ENCODE assay signal across 13 cellular contexts in genomic region chr14:22460461-22461195, GRCh38.
DNase-seq lines count a peak whose midpoint lies in the region; ATAC-seq and TF ChIP-seq lines count a peak whose summit lies in the region.
"Had no signal": no experiment of that assay in that cellular context is flagged by ENCODE, and none has a peak within 500 bp of the region (broad histone marks: within the 10 kb centered on the region; RNA-seq: fewer than 3 reads in every experiment).

No MANE protein-coding gene starts in this region.

- H3K56ac ChIP-seq in H9 (ENCODE audit: insufficient read length, low read depth, low read length) = no peak overlapping the region

- peaks cover 12% of the 10 kb centered on the region; the same call in 1 of the 2 replicates for H3K27me3 Mint-ChIP-seq in H9 (ENCODE audit: low read depth)
- H3K27me3 Mint-ChIP-seq in HFFc6 (ENCODE audit: insufficient read depth) = peaks cover 25% of the 10 kb centered on the region
- no peaks in the 10 kb centered on the region for H3K27me3 Mint-ChIP-seq in activated CD4-positive, alpha-beta T cell treated with anti-CD3 and anti-CD28 coated beads for 36 hours

- H3K9me3 Mint-ChIP-seq in H9 (no peaks in the 10 kb centered on the region), HFFc6 (no peaks in the 10 kb centered on the region)
- H3K9me3 Mint-ChIP-seq in activated CD4-positive, alpha-beta T cell treated with anti-CD3 and anti-CD28 coated beads for 36 hours (ENCODE audit: low read depth) = no peaks in the 10 kb centered on the region
- H3K9me3 Mint-ChIP-seq: nephron progenitor cell had no signal

- DNase-seq in RPMI7951 (ENCODE audit: low read depth) = peak; percentile 53
- peak; percentile 6 for DNase-seq in kidney tubule cell (ENCODE audit: low spot score)
- DNase-seq in H9 = no peak
- DNase-seq in superior temporal gyrus (ENCODE audit: extremely low spot score) = no peak
- no peak for DNase-seq in HFFc6
- no peak for DNase-seq in activated CD4-positive, alpha-beta T cell treated with anti-CD3 and anti-CD28 coated beads for 36 hours
- DNase-seq: body of pancreas, Caco-2, NCI-H2171 treated with DMSO at 0.1 percent for 48 hours, nephron progenitor cell had no signal

- no peaks in the 10 kb centered on the region for H4K20me1 ChIP-seq in H9 (ENCODE audit: control insufficient read depth, insufficient read depth, insufficient read length)

- H2AK5ac ChIP-seq in H9 (ENCODE audit: insufficient read length, low read length) = no peak overlapping the region

- H3K27ac Mint-ChIP-seq in H9 (no peak overlapping the region), HFFc6 (no peak overlapping the region)
- H3K27ac Mint-ChIP-seq in activated CD4-positive, alpha-beta T cell treated with anti-CD3 and anti-CD28 coated beads for 36 hours = no peak overlapping the region
- H3K27ac Mint-ChIP-seq: nephron progenitor cell had no signal

- H2BK12ac ChIP-seq in H9 (ENCODE audit: insufficient read length, low read depth, low read length) = no peak overlapping the region

- H2BK120ac ChIP-seq in H9 (ENCODE audit: low read depth, low read length, poor library complexity, severe bottlenecking) = no peak overlapping the region

- no peak overlapping the region for H3K9ac ChIP-seq in H9 (ENCODE audit: extremely low read depth, insufficient read length, low read length)

- CTCF ChIA-PET in activated CD4-positive, alpha-beta T cell treated with anti-CD3 and anti-CD28 coated beads for 36 hours (lab: Charles Lee) = no interaction called here

- no peak for TF ChIP-seq CTCF in H9 (conservative IDR thresholded peaks at IDR 0.05)
- no peak for TF ChIP-seq CTCF in HFFc6 (IDR thresholded peaks at IDR 0.05)

- intact Hi-C loops in activated CD4-positive, alpha-beta T cell treated with anti-CD3 and anti-CD28 coated beads for 36 hours (cut with DNase I, micrococcal nuclease) = no loop called here

- no peak overlapping the region for H3K14ac ChIP-seq in H9 (ENCODE audit: insufficient read depth, low read length)

- no peak overlapping the region for H4K91ac ChIP-seq in H9 (ENCODE audit: insufficient read length, low read depth, low read length)

- H3K4me1 Mint-ChIP-seq in H9 = peaks cover 0 to 3% of the 10 kb centered on the region in 2 experiments; a peak in 2 of 4 replicates
- H3K4me1 Mint-ChIP-seq in HFFc6 (ENCODE audit: low read depth) = peaks cover 10% of the 10 kb centered on the region
- no peaks in the 10 kb centered on the region for H3K4me1 Mint-ChIP-seq in activated CD4-positive, alpha-beta T cell treated with anti-CD3 and anti-CD28 coated beads for 36 hours

- H3K4me3 Mint-ChIP-seq in H9 (no peak overlapping the region), HFFc6 (no peak overlapping the region)
- no peak overlapping the region for H3K4me3 Mint-ChIP-seq in activated CD4-positive, alpha-beta T cell treated with anti-CD3 and anti-CD28 coated beads for 36 hours
- H3K4me3 Mint-ChIP-seq: nephron progenitor cell had no signal

- no peak overlapping the region for H2AFZ ChIP-seq in H9 (ENCODE audit: low read length)

- H3K4ac ChIP-seq in H9 (ENCODE audit: low read depth, low read length) = no peak overlapping the region

- no peak overlapping the region for H3K4me2 ChIP-seq in H9 (ENCODE audit: insufficient read depth, insufficient read length, low read length)

- no peaks in the 10 kb centered on the region for H3K4me1 ChIP-seq in H9 (ENCODE audit: insufficient read depth, low read length)
- H3K4me1 ChIP-seq: Caco-2 had no signal

- H3K36me3 Mint-ChIP-seq in H9 (ENCODE audit: insufficient read depth in 1 of 3, low read depth in 3 of 3) (no peaks in the 10 kb centered on the region), HFFc6 (ENCODE audit: low read depth) (no peaks in the 10 kb centered on the region)
- H3K36me3 Mint-ChIP-seq in activated CD4-positive, alpha-beta T cell treated with anti-CD3 and anti-CD28 coated beads for 36 hours (ENCODE audit: low read depth) = no peaks in the 10 kb centered on the region

- WGBS in H9 (ENCODE audit: extremely low coverage, insufficient read length, low lambda C conversion rate) = no CpG with 5 or more reads among the region's 4 CpGs

- H3K23ac ChIP-seq in H9 (ENCODE audit: insufficient read length, low read depth, low read length) = no peak overlapping the region

- no peak overlapping the region for H2BK5ac ChIP-seq in H9 (ENCODE audit: insufficient read length, low read length)

- no peak overlapping the region for H3K27ac ChIP-seq in H9 (ENCODE audit: insufficient read length, low read depth, low read length)
- H3K27ac ChIP-seq: body of pancreas had no signal

- no peaks in the 10 kb centered on the region for H3K23me2 ChIP-seq in H9 (ENCODE audit: insufficient read length, low read depth, low read length, poor library complexity, severe bottlenecking)

- H3K79me1 ChIP-seq in H9 (ENCODE audit: insufficient read depth, low read depth, low read length, poor library complexity, severe bottlenecking) = no peaks in the 10 kb centered on the region

- POLR2A ChIA-PET in activated CD4-positive, alpha-beta T cell treated with anti-CD3 and anti-CD28 coated beads for 36 hours (lab: Charles Lee) = interaction anchor here (0.5 kb wide), 1 partner anchor 587 kb away, joined by 4 read pairs; no protein-coding TSS in a partner anchor

- no peak overlapping the region for H3T11ph ChIP-seq in H9 (ENCODE audit: low read length)

- no peaks in the 10 kb centered on the region for H3K9me3 ChIP-seq in H9 (ENCODE audit: control insufficient read depth, low read depth, low read length)
- H3K9me3 ChIP-seq: body of pancreas, Caco-2 had no signal

- H3K79me2 ChIP-seq in H9 (ENCODE audit: insufficient read depth, low read length) = no peaks in the 10 kb centered on the region

- H4K5ac ChIP-seq in H9 (ENCODE audit: insufficient read length, low read depth, low read length) = no peak overlapping the region

- peak; percentile 36 for ATAC-seq in GM18498 (IDR thresholded peaks at IDR 0.05; ENCODE audit: unreplicated experiment)
- peak; percentile 34 for ATAC-seq in HG02798 (IDR thresholded peaks at IDR 0.05; ENCODE audit: poor library complexity, unreplicated experiment)
- no peak for ATAC-seq in activated CD4-positive, alpha-beta T cell treated with anti-CD3 and anti-CD28 coated beads for 36 hours
- ATAC-seq: body of pancreas, HCT116 had no signal

- no peak overlapping the region for H3K18ac ChIP-seq in H9 (ENCODE audit: insufficient read length, low read depth, low read length)

- H2BK15ac ChIP-seq in H9 (ENCODE audit: low read depth, low read length) = no peak overlapping the region

- H3K27me3 ChIP-seq in H9 (ENCODE audit: insufficient read depth, low read length) = no peaks in the 10 kb centered on the region
- H3K27me3 ChIP-seq: body of pancreas had no signal

- H4K8ac ChIP-seq in H9 (replicated peaks; ENCODE audit: insufficient read length, low read depth, low read length) = no peak overlapping the region

- H2BK20ac ChIP-seq in H9 (ENCODE audit: low read depth, low read length, poor library complexity, severe bottlenecking) = no peak overlapping the region

Comparison
In these comparisons a context has a peak if more than half of its experiments do, and no peak if none do; other contexts are left out.
1. DNase-seq: peak in RPMI7951 (single experiment) and kidney tubule cell (single experiment); none in H9 (single experiment), superior temporal gyrus (single experiment), HFFc6 (single experiment) and activated CD4-positive, alpha-beta T cell treated with anti-CD3 and anti-CD28 coated beads for 36 hours (single experiment).